In genomic region chr1:6127587-6128163, GRCh38 we compare ENCODE assay signal across 1 cellular context.
TF ChIP-seq lines count a peak whose summit lies in the region.

No MANE protein-coding gene starts in this region.

TF ChIP-seq in K562, 482 proteins besides CTCF, POLR2A, EP300 and RAD21 (continued from another document and continues in another):
- no peak for TF ChIP-seq CHD7 (IDR thresholded peaks at IDR 0.05; ENCODE audit: low read depth, low read length)
- TF ChIP-seq ZNF830 (CRISPR knock-in tag; IDR thresholded peaks at IDR 0.05), result no peak
- no peak for TF ChIP-seq OTX1 (CRISPR knock-in tag; IDR thresholded peaks at IDR 0.05)
- no peak for TF ChIP-seq KDM2B (CRISPR knock-in tag; IDR thresholded peaks at IDR 0.05)
- no peak for TF ChIP-seq DLX4 (CRISPR knock-in tag; IDR thresholded peaks at IDR 0.05)
- no peak for TF ChIP-seq IRF9 (tag; IDR thresholded peaks at IDR 0.05)
- TF ChIP-seq AFF1 (IDR thresholded peaks at IDR 0.05; ENCODE audit: low read depth in 1 of 2, partially characterized antibody in 2 of 2), result no peak
- TF ChIP-seq NR3C1 (CRISPR knock-in tag; IDR thresholded peaks at IDR 0.05), result peak; percentile 61; the same call in 1 of the 2 replicates
- peak in 1 of 2 experiments; percentile 84; a peak in 1 of 4 replicates for TF ChIP-seq MLX (CRISPR knock-in tag; conservative IDR thresholded peaks at IDR 0.05)
- TF ChIP-seq NCOA4 (IDR thresholded peaks at IDR 0.05; ENCODE audit: partially characterized antibody), result no peak
- no peak for TF ChIP-seq FOXO4 (CRISPR knock-in tag; IDR thresholded peaks at IDR 0.05)
- TF ChIP-seq ETS1 (conservative IDR thresholded peaks at IDR 0.05; ENCODE audit: control insufficient read depth, low read depth, low read length), result peak; percentile 45; the same call in 1 of the 2 replicates
- TF ChIP-seq PHB (CRISPR knock-in tag; IDR thresholded peaks at IDR 0.05), result no peak
- TF ChIP-seq ZBTB1 (CRISPR knock-in tag; IDR thresholded peaks at IDR 0.05; ENCODE audit: borderline replicate concordance, low read depth), result no peak
- no peak for TF ChIP-seq RERE (CRISPR knock-in tag; IDR thresholded peaks at IDR 0.05; ENCODE audit: borderline replicate concordance)
- TF ChIP-seq ZNF274 (IDR thresholded peaks at IDR 0.05; ENCODE audit: borderline replicate concordance, low read depth, low read length), result no peak
- TF ChIP-seq JUNB (CRISPR knock-in tag; conservative IDR thresholded peaks at IDR 0.05), result no peak
- TF ChIP-seq GABPA (tag; conservative IDR thresholded peaks at IDR 0.05; ENCODE audit: low read depth), result no peak
- no peak for TF ChIP-seq GTF2A2 (tag; IDR thresholded peaks at IDR 0.05)
- no peak for TF ChIP-seq SRSF1 (IDR thresholded peaks at IDR 0.05; ENCODE audit: low read depth, low read length)
- TF ChIP-seq CCAR2 (IDR thresholded peaks at IDR 0.05; ENCODE audit: low read depth, low read length), result no peak
- no peak for TF ChIP-seq MTA1 (IDR thresholded peaks at IDR 0.05; ENCODE audit: borderline replicate concordance)
- peak in 1 of 2 experiments; percentile 71; a peak in 1 of 4 replicates for TF ChIP-seq TEAD1 (CRISPR knock-in tag; IDR thresholded peaks at IDR 0.05)
- peak; percentile 49; the same call in 1 of the 2 replicates for TF ChIP-seq KLF13 (tag; IDR thresholded peaks at IDR 0.05; ENCODE audit: borderline replicate concordance, low read depth)
